1 cellular context compared by ENCODE assay signal in genomic region chr17:64412944-64413381, GRCh38.
TF ChIP-seq lines count a peak whose summit lies in the region.

No MANE protein-coding gene starts in this region.

TF ChIP-seq in K562, 482 proteins besides CTCF, POLR2A, EP300 and RAD21:
- TF ChIP-seq MEF2A (IDR thresholded peaks at IDR 0.05; ENCODE audit: control insufficient read depth, low read depth, low read length) (no peak), CEBPG (CRISPR knock-in tag; IDR thresholded peaks at IDR 0.05) (0 out of 2 replicates have a peak, but pooled peaks have one; percentile 22), CEBPG (tag; conservative IDR thresholded peaks at IDR 0.05 in 1 of 2, IDR thresholded peaks at IDR 0.05 in 1 of 2) (no peak), ZBTB7A (IDR thresholded peaks at IDR 0.05; ENCODE audit: borderline replicate concordance, control insufficient read depth, low read depth, low read length) (no peak), BRD9 (IDR thresholded peaks at IDR 0.05; ENCODE audit: low read depth, partially characterized antibody) (peak; percentile 57), ADNP (tag; IDR thresholded peaks at IDR 0.05) (peak; percentile 79; the same call in 1 of the 2 replicates), BCOR (IDR thresholded peaks at IDR 0.05) (peak; percentile 94), SREBF2 (CRISPR knock-in tag; IDR thresholded peaks at IDR 0.05) (no peak), ARID4B (CRISPR knock-in tag; IDR thresholded peaks at IDR 0.05) (no peak), ZNF696 (CRISPR knock-in tag; conservative IDR thresholded peaks at IDR 0.05) (no peak), NFXL1 (CRISPR knock-in tag; IDR thresholded peaks at IDR 0.05) (no peak), KAT7 (CRISPR knock-in tag; IDR thresholded peaks at IDR 0.05; ENCODE audit: borderline replicate concordance) (no peak), SMARCA5 (IDR thresholded peaks at IDR 0.05) (peak; percentile 63; the same call in 1 of the 2 replicates), RBM25 (IDR thresholded peaks at IDR 0.05; ENCODE audit: low read depth, low read length, severe bottlenecking) (peak; percentile 75), NR0B1 (IDR thresholded peaks at IDR 0.05; ENCODE audit: partially characterized antibody) (no peak), RNF2 (IDR thresholded peaks at IDR 0.05) (no peak), TGIF2 (CRISPR knock-in tag; IDR thresholded peaks at IDR 0.05) (no peak), KDM1A (IDR thresholded peaks at IDR 0.05) (peak; percentile 66 to 76; a peak in 3 of 4 replicates), TCF15 (CRISPR knock-in tag; IDR thresholded peaks at IDR 0.05) (no peak), ZFP36 (IDR thresholded peaks at IDR 0.05; ENCODE audit: low read depth, low read length, partially characterized antibody) (peak; percentile 65)
